9 cellular contexts compared by ENCODE assay signal in the genomic region with DNA sequence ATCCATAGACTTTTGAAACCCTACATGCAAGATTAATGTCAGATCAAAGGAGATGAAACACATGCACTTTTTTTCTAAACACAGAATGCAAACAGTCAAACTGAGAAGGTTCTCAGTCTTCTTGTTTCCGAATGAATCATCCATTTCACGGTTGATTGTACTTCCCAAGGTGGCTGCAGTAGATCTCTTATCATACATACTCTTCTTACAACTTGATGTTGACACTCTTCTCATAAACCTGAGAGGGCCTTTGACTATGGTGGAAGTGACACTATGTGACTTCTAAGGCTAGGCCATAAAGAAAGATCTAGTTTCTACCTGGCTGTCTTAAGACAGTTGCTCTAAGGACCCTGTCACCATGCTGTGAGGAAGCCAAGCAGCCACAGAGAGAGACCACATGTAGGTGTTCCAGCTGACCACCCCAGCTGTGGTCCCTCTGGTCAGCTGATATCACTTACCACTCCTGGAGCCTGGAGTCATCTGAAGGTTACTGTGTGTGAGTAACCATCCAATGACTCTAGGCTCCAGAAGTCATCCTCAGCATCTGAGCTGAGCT.
DNase-seq lines count a peak whose midpoint lies in the region; ATAC-seq and TF ChIP-seq lines count a peak whose summit lies in the region.
"Had no signal": no experiment of that assay in that cellular context is flagged by ENCODE, and none has a peak within 500 bp of the region (broad histone marks: within the 10 kb centered on the region; RNA-seq: fewer than 3 reads in every experiment).

No MANE protein-coding gene starts in this region.

- no peak for DNase-seq in natural killer cell treated with Interleukin-12 subunit alpha and Interleukin-12 subunit beta and Interleukin-15 and Interleukin-18, amount 100 ng/mL, for 72 hours (ENCODE audit: low spot score)
- DNase-seq in natural killer cell, result no peak
- no peak for DNase-seq in WTC11 (ENCODE audit: low spot score)
- DNase-seq in dermis blood vessel endothelial cell, result no peak
- DNase-seq in central memory CD4-positive, alpha-beta T cell, result no peak

- no peaks in the 10 kb centered on the region for H3K9me3 ChIP-seq in HEK293 (ENCODE audit: control insufficient read depth, insufficient read depth, low read depth, low read length)

- no peaks in the 10 kb centered on the region for H3K9me3 Mint-ChIP-seq in natural killer cell treated with Interleukin-12 subunit alpha and Interleukin-12 subunit beta and Interleukin-15 and Interleukin-18, amount 100 ng/mL, for 72 hours
- H3K9me3 Mint-ChIP-seq in natural killer cell, result no peaks in the 10 kb centered on the region
- H3K9me3 Mint-ChIP-seq in stimulated activated memory B cell treated with anti-CD40 and anti-IgM and Interleukin-4, amounts not matched to agents 10 μg/mL and 1 μg/mL and 100 μg/mL, for 72 hours, result no peaks in the 10 kb centered on the region
- H3K9me3 Mint-ChIP-seq in WTC11, result peaks cover 18% of the 10 kb centered on the region

- POLR2A ChIA-PET in HEK293 (lab: Yijun Ruan, JAX), result no interaction called here
- POLR2A ChIA-PET in WTC11 (lab: Charles Lee), result no interaction called here

- H3K27ac ChIP-seq in HEK293 (ENCODE audit: extremely low read depth, low read depth, low read length), result no peak overlapping the region

- no peaks in the 10 kb centered on the region for H3K4me1 ChIP-seq in HEK293 (ENCODE audit: control insufficient read depth, insufficient read depth, low read length)

- TF ChIP-seq CTCF in natural killer cell (IDR thresholded peaks at IDR 0.05) (no peak), HEK293 (tag by site-specific recombination; IDR thresholded peaks at IDR 0.05) (no peak), WTC11 (IDR thresholded peaks at IDR 0.05) (no peak)

- no peaks in the 10 kb centered on the region for H3K4me1 Mint-ChIP-seq in natural killer cell treated with Interleukin-12 subunit alpha and Interleukin-12 subunit beta and Interleukin-15 and Interleukin-18, amount 100 ng/mL, for 72 hours (ENCODE audit: low read depth in 2 of 2)
- no peaks in the 10 kb centered on the region for H3K4me1 Mint-ChIP-seq in natural killer cell
- H3K4me1 Mint-ChIP-seq in stimulated activated memory B cell treated with anti-CD40 and anti-IgM and Interleukin-4, amounts not matched to agents 10 μg/mL and 1 μg/mL and 100 μg/mL, for 72 hours, result no peaks in the 10 kb centered on the region
- peaks cover 56% of the 10 kb centered on the region for H3K4me1 Mint-ChIP-seq in WTC11

- H3K36me3 Mint-ChIP-seq in natural killer cell treated with Interleukin-12 subunit alpha and Interleukin-12 subunit beta and Interleukin-15 and Interleukin-18, amount 100 ng/mL, for 72 hours, result no peaks in the 10 kb centered on the region
- H3K36me3 Mint-ChIP-seq in natural killer cell (no peaks in the 10 kb centered on the region), WTC11 (peaks cover 9% of the 10 kb centered on the region)
- no peaks in the 10 kb centered on the region for H3K36me3 Mint-ChIP-seq in stimulated activated memory B cell treated with anti-CD40 and anti-IgM and Interleukin-4, amounts not matched to agents 10 μg/mL and 1 μg/mL and 100 μg/mL, for 72 hours

- H3K27me3 Mint-ChIP-seq in natural killer cell treated with Interleukin-12 subunit alpha and Interleukin-12 subunit beta and Interleukin-15 and Interleukin-18, amount 100 ng/mL, for 72 hours, result peaks cover 32 to 35% of the 10 kb centered on the region in 2 donors
- H3K27me3 Mint-ChIP-seq in natural killer cell (ENCODE audit: low read depth in 2 of 2) (peaks cover 28 to 46% of the 10 kb centered on the region in 2 donors), WTC11 (ENCODE audit: low read depth) (no peaks in the 10 kb centered on the region)
- peaks cover 10% of the 10 kb centered on the region for H3K27me3 Mint-ChIP-seq in stimulated activated memory B cell treated with anti-CD40 and anti-IgM and Interleukin-4, amounts not matched to agents 10 μg/mL and 1 μg/mL and 100 μg/mL, for 72 hours

- CTCF ChIA-PET in HEK293 (lab: Yijun Ruan, JAX) (no interaction called here), WTC11 (lab: Charles Lee) (no interaction called here)

- H3K4me3 ChIP-seq in HEK293 (ENCODE audit: low read depth, low read length), result no peak overlapping the region

- intact Hi-C loops in natural killer cell (cut with micrococcal nuclease), result no loop called here

- no peaks in the 10 kb centered on the region for H3K36me3 ChIP-seq in HEK293 (ENCODE audit: control insufficient read depth in 2 of 2, insufficient read depth in 1 of 2, low read length in 2 of 2)

- ATAC-seq in natural killer cell treated with Interleukin-12 subunit alpha and Interleukin-12 subunit beta and Interleukin-15 and Interleukin-18, amount 100 ng/mL, for 72 hours, result peak; percentile 69 to 71
- ATAC-seq in natural killer cell (no peak), HG03565 (IDR thresholded peaks at IDR 0.05; ENCODE audit: unreplicated experiment) (peak; percentile 92), WTC11 (no peak)
- peak; percentile 75 for ATAC-seq in stimulated activated memory B cell treated with anti-CD40 and anti-IgM and Interleukin-4, amounts not matched to agents 10 μg/mL and 1 μg/mL and 100 μg/mL, for 72 hours
- ATAC-seq: esophagus mucosa had no signal

- H3K4me3 Mint-ChIP-seq in natural killer cell treated with Interleukin-12 subunit alpha and Interleukin-12 subunit beta and Interleukin-15 and Interleukin-18, amount 100 ng/mL, for 72 hours, result no peak overlapping the region
- H3K4me3 Mint-ChIP-seq in natural killer cell (no peak overlapping the region), WTC11 (no peak overlapping the region)
- H3K4me3 Mint-ChIP-seq in stimulated activated memory B cell treated with anti-CD40 and anti-IgM and Interleukin-4, amounts not matched to agents 10 μg/mL and 1 μg/mL and 100 μg/mL, for 72 hours, result no peak overlapping the region

- H3K27ac Mint-ChIP-seq in natural killer cell treated with Interleukin-12 subunit alpha and Interleukin-12 subunit beta and Interleukin-15 and Interleukin-18, amount 100 ng/mL, for 72 hours, result no peak overlapping the region
- no peak overlapping the region for H3K27ac Mint-ChIP-seq in natural killer cell
- H3K27ac Mint-ChIP-seq in stimulated activated memory B cell treated with anti-CD40 and anti-IgM and Interleukin-4, amounts not matched to agents 10 μg/mL and 1 μg/mL and 100 μg/mL, for 72 hours, result no peak overlapping the region
- no peak overlapping the region for H3K27ac Mint-ChIP-seq in WTC11

TF ChIP-seq in HEK293, 187 proteins besides CTCF, POLR2A, EP300 and RAD21:
- no peak for TF ChIP-seq ZNF660 (tag by site-specific recombination; IDR thresholded peaks at IDR 0.05)
- TF ChIP-seq ZIC2 (tag by site-specific recombination; IDR thresholded peaks at IDR 0.05), result 0 out of 2 replicates have a peak, but pooled peaks have one; percentile 20
- no peak for TF ChIP-seq MZF1 (tag by site-specific recombination; IDR thresholded peaks at IDR 0.05; ENCODE audit: borderline replicate concordance)

TF ChIP-seq in WTC11, 78 proteins besides CTCF, POLR2A, EP300 and RAD21:
- TF ChIP-seq, protein P1, sequence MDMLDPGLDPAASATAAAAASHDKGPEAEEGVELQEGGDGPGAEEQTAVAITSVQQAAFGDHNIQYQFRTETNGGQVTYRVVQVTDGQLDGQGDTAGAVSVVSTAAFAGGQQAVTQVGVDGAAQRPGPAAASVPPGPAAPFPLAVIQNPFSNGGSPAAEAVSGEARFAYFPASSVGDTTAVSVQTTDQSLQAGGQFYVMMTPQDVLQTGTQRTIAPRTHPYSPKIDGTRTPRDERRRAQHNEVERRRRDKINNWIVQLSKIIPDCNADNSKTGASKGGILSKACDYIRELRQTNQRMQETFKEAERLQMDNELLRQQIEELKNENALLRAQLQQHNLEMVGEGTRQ (CRISPR knock-in tag; IDR thresholded peaks at IDR 0.05), result no peak
- TF ChIP-seq, protein P2, sequence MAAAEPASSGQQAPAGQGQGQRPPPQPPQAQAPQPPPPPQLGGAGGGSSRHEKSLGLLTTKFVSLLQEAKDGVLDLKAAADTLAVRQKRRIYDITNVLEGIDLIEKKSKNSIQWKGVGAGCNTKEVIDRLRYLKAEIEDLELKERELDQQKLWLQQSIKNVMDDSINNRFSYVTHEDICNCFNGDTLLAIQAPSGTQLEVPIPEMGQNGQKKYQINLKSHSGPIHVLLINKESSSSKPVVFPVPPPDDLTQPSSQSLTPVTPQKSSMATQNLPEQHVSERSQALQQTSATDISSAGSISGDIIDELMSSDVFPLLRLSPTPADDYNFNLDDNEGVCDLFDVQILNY (CRISPR knock-in tag; IDR thresholded peaks at IDR 0.05), result no peak
- TF ChIP-seq, protein P3, sequence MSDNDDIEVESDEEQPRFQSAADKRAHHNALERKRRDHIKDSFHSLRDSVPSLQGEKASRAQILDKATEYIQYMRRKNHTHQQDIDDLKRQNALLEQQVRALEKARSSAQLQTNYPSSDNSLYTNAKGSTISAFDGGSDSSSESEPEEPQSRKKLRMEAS (CRISPR knock-in tag; IDR thresholded peaks at IDR 0.05), result no peak
- no peak for TF ChIP-seq SOX15 (CRISPR knock-in tag; IDR thresholded peaks at IDR 0.05)
- TF ChIP-seq CREM (CRISPR knock-in tag; IDR thresholded peaks at IDR 0.05), result no peak
- no peak for TF ChIP-seq OVOL2 (CRISPR knock-in tag; IDR thresholded peaks at IDR 0.05; ENCODE audit: borderline replicate concordance)
- no peak for TF ChIP-seq FOXP1 (CRISPR knock-in tag; IDR thresholded peaks at IDR 0.05; ENCODE audit: borderline replicate concordance)
- no peak for TF ChIP-seq RORB (CRISPR knock-in tag; IDR thresholded peaks at IDR 0.05)
- TF ChIP-seq, protein P4, sequence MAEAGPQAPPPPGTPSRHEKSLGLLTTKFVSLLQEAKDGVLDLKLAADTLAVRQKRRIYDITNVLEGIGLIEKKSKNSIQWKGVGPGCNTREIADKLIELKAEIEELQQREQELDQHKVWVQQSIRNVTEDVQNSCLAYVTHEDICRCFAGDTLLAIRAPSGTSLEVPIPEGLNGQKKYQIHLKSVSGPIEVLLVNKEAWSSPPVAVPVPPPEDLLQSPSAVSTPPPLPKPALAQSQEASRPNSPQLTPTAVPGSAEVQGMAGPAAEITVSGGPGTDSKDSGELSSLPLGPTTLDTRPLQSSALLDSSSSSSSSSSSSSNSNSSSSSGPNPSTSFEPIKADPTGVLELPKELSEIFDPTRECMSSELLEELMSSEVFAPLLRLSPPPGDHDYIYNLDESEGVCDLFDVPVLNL (CRISPR knock-in tag; IDR thresholded peaks at IDR 0.05; ENCODE audit: borderline replicate concordance, low read depth), result no peak
- no peak for TF ChIP-seq NFE2L1 (CRISPR knock-in tag; IDR thresholded peaks at IDR 0.05)
- no peak for TF ChIP-seq JUN (CRISPR knock-in tag; IDR thresholded peaks at IDR 0.05)
- no peak for TF ChIP-seq ZBTB21 (CRISPR knock-in tag; IDR thresholded peaks at IDR 0.05; ENCODE audit: borderline replicate concordance)
- TF ChIP-seq, protein P5, sequence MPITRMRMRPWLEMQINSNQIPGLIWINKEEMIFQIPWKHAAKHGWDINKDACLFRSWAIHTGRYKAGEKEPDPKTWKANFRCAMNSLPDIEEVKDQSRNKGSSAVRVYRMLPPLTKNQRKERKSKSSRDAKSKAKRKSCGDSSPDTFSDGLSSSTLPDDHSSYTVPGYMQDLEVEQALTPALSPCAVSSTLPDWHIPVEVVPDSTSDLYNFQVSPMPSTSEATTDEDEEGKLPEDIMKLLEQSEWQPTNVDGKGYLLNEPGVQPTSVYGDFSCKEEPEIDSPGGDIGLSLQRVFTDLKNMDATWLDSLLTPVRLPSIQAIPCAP (CRISPR knock-in tag; IDR thresholded peaks at IDR 0.05), result no peak

Comparison
In these comparisons a context has a peak if more than half of its experiments do, and no peak if none do; other contexts are left out.
1. ATAC-seq: peak in natural killer cell treated with Interleukin-12 subunit alpha and Interleukin-12 subunit beta and Interleukin-15 and Interleukin-18, amount 100 ng/mL, for 72 hours (2 of 2), HG03565 (single experiment) and stimulated activated memory B cell treated with anti-CD40 and anti-IgM and Interleukin-4, amounts not matched to agents 10 μg/mL and 1 μg/mL and 100 μg/mL, for 72 hours (single experiment); none in natural killer cell (0 of 3) and WTC11 (single experiment).